12 cellular contexts compared by ENCODE assay signal in genomic region chr19:46935066-46935663, GRCh38.
DNase-seq lines count a peak whose midpoint lies in the region; ATAC-seq and TF ChIP-seq lines count a peak whose summit lies in the region.
"Had no signal": no experiment of that assay in that cellular context is flagged by ENCODE, and none has a peak within 500 bp of the region (broad histone marks: within the 10 kb centered on the region; RNA-seq: fewer than 3 reads in every experiment).

No MANE protein-coding gene starts in this region.

- H4K20me1 ChIP-seq in OCI-LY7 (ENCODE audit: insufficient read depth, low read length) = no peaks in the 10 kb centered on the region

- H3K9me3 Mint-ChIP-seq in activated CD4-positive, alpha-beta T cell treated with anti-CD3 and anti-CD28 coated beads, Interleukin-2, amount 10 ng/mL, durations not matched to agents 7 days and 5 days = no peaks in the 10 kb centered on the region
- H3K9me3 Mint-ChIP-seq in stimulated activated memory B cell treated with anti-CD40 and anti-IgM and Interleukin-4, amounts not matched to agents 10 μg/mL and 1 μg/mL and 100 μg/mL, for 72 hours = no peaks in the 10 kb centered on the region

- peak overlapping the region; percentile 30 for H3K4me3 ChIP-seq in OCI-LY7 (ENCODE audit: low read depth, low read length, poor library complexity, severe bottlenecking)
- H3K4me3 ChIP-seq in brain microvascular endothelial cell (ENCODE audit: low read depth, low read length) = no peak overlapping the region
- H3K4me3 ChIP-seq: esophagus muscularis mucosa had no signal

- peak overlapping the region; percentile 60 for H3K27ac ChIP-seq in OCI-LY7 (ENCODE audit: low read depth, low read length, poor library complexity, severe bottlenecking)
- no peak overlapping the region for H3K27ac ChIP-seq in brain microvascular endothelial cell
- H3K27ac ChIP-seq: esophagus muscularis mucosa had no signal

- H3K9me2 ChIP-seq in OCI-LY7 (ENCODE audit: insufficient read depth, low read length) = no peaks in the 10 kb centered on the region
- H3K9me2 ChIP-seq: SK-N-SH had no signal

- H3K4me1 ChIP-seq in OCI-LY7 (ENCODE audit: insufficient read depth, low read length, poor library complexity, severe bottlenecking) = peaks cover 21% of the 10 kb centered on the region

- H3K27ac Mint-ChIP-seq in activated CD4-positive, alpha-beta T cell treated with anti-CD3 and anti-CD28 coated beads, Interleukin-2, amount 10 ng/mL, durations not matched to agents 7 days and 5 days = peak overlapping the region; percentile 46
- H3K27ac Mint-ChIP-seq in stimulated activated memory B cell treated with anti-CD40 and anti-IgM and Interleukin-4, amounts not matched to agents 10 μg/mL and 1 μg/mL and 100 μg/mL, for 72 hours = peak overlapping the region; percentile 65

- CTCF ChIA-PET in activated CD4-positive, alpha-beta T cell treated with anti-CD3 and anti-CD28 coated beads, Interleukin-2, amount 10 ng/mL, durations not matched to agents 7 days and 5 days (lab: Charles Lee) = interaction anchor here (0.8 kb wide), 1 partner anchor 79 kb away, joined by 3 read pairs; no protein-coding TSS in a partner anchor
- CTCF ChIA-PET in OCI-LY7 (lab: Charles Lee; ENCODE audit: unreplicated experiment) = no interaction called here

- no peaks in the 10 kb centered on the region for H3K27me3 ChIP-seq in brain microvascular endothelial cell (replicated peaks)
- H3K27me3 ChIP-seq: esophagus muscularis mucosa had no signal

- no TSS peak for BruUV-seq in OCI-LY7 (replicated peaks; lab: Mats Ljungman, UMichigan)

- no peaks in the 10 kb centered on the region for H3K27me3 Mint-ChIP-seq in activated CD4-positive, alpha-beta T cell treated with anti-CD3 and anti-CD28 coated beads, Interleukin-2, amount 10 ng/mL, durations not matched to agents 7 days and 5 days
- H3K27me3 Mint-ChIP-seq in stimulated activated memory B cell treated with anti-CD40 and anti-IgM and Interleukin-4, amounts not matched to agents 10 μg/mL and 1 μg/mL and 100 μg/mL, for 72 hours = no peaks in the 10 kb centered on the region

- H3K4me2 ChIP-seq in OCI-LY7 (ENCODE audit: low read length) = peak overlapping the region; percentile 64
- H3K4me2 ChIP-seq: SK-N-SH had no signal

- peak overlapping the region; percentile 9 for H3K4me3 Mint-ChIP-seq in activated CD4-positive, alpha-beta T cell treated with anti-CD3 and anti-CD28 coated beads, Interleukin-2, amount 10 ng/mL, durations not matched to agents 7 days and 5 days
- no peak overlapping the region for H3K4me3 Mint-ChIP-seq in stimulated activated memory B cell treated with anti-CD40 and anti-IgM and Interleukin-4, amounts not matched to agents 10 μg/mL and 1 μg/mL and 100 μg/mL, for 72 hours

- in situ Hi-C loops in brain microvascular endothelial cell (cut with HindIII; ENCODE audit: low pct_ligation_motif_present, low sequenced_read_pairs) = no loop called here

- H3K36me3 ChIP-seq in OCI-LY7 (ENCODE audit: insufficient read depth, low read length) (peaks cover 20% of the 10 kb centered on the region), brain microvascular endothelial cell (replicated peaks) (peaks cover 8% of the 10 kb centered on the region)

- H3K9me3 ChIP-seq in OCI-LY7 (ENCODE audit: low read length) = no peaks in the 10 kb centered on the region
- H3K9me3 ChIP-seq: esophagus muscularis mucosa, SK-N-SH had no signal

- intact Hi-C loops in OCI-LY7 (cut with micrococcal nuclease; ENCODE audit: unreplicated experiment) = no loop called here

- no peak for ATAC-seq in stimulated activated memory B cell treated with anti-CD40 and anti-IgM and Interleukin-4, amounts not matched to agents 10 μg/mL and 1 μg/mL and 100 μg/mL, for 72 hours

- H3K79me2 ChIP-seq in OCI-LY7 (ENCODE audit: insufficient read depth, low read depth, low read length) = peaks cover 58% of the 10 kb centered on the region

- TF ChIP-seq CTCF in OCI-LY7 (conservative IDR thresholded peaks at IDR 0.05; ENCODE audit: low read length) (no peak), brain microvascular endothelial cell (IDR thresholded peaks at IDR 0.05; ENCODE audit: low read depth, low read length, missing control alignments) (no peak)

- DNase-seq in activated CD4-positive, alpha-beta T cell treated with anti-CD3 and anti-CD28 coated beads, Interleukin-2, amount 10 ng/mL, durations not matched to agents 7 days and 5 days = no peak
- no peak for DNase-seq in activated CD4-positive, alpha-beta T cell treated with anti-CD3 and anti-CD28 coated beads for 1 hour
- DNase-seq in OCI-LY7 (ENCODE audit: low spot score) (peak; percentile 43), HuH-7 (ENCODE audit: low spot score) (no peak), RKO (ENCODE audit: low spot score) (no peak), brain microvascular endothelial cell (no peak)
- peak; percentile 49 for DNase-seq in central memory CD4-positive, alpha-beta T cell
- DNase-seq: Karpas-422, NCI-H345, SK-N-SH had no signal

- H2AFZ ChIP-seq in OCI-LY7 (ENCODE audit: low read length) = peak overlapping the region; percentile 10; the same call in 1 of the 2 replicates

- peaks cover 38% of the 10 kb centered on the region for H3K4me1 Mint-ChIP-seq in activated CD4-positive, alpha-beta T cell treated with anti-CD3 and anti-CD28 coated beads, Interleukin-2, amount 10 ng/mL, durations not matched to agents 7 days and 5 days
- peaks cover 30% of the 10 kb centered on the region for H3K4me1 Mint-ChIP-seq in stimulated activated memory B cell treated with anti-CD40 and anti-IgM and Interleukin-4, amounts not matched to agents 10 μg/mL and 1 μg/mL and 100 μg/mL, for 72 hours

- POLR2A ChIA-PET in activated CD4-positive, alpha-beta T cell treated with anti-CD3 and anti-CD28 coated beads, Interleukin-2, amount 10 ng/mL, durations not matched to agents 7 days and 5 days (lab: Charles Lee) = no interaction called here
- POLR2A ChIA-PET in OCI-LY7 (lab: Charles Lee) = no interaction called here

- H3K36me3 Mint-ChIP-seq in activated CD4-positive, alpha-beta T cell treated with anti-CD3 and anti-CD28 coated beads, Interleukin-2, amount 10 ng/mL, durations not matched to agents 7 days and 5 days (ENCODE audit: low read depth) = peaks cover 10% of the 10 kb centered on the region
- peaks cover 18% of the 10 kb centered on the region for H3K36me3 Mint-ChIP-seq in stimulated activated memory B cell treated with anti-CD40 and anti-IgM and Interleukin-4, amounts not matched to agents 10 μg/mL and 1 μg/mL and 100 μg/mL, for 72 hours

Comparison
In these comparisons a context has a peak if more than half of its experiments do, and no peak if none do; other contexts are left out.
1. DNase-seq: peak in OCI-LY7 (single experiment) and central memory CD4-positive, alpha-beta T cell (single experiment); none in activated CD4-positive, alpha-beta T cell treated with anti-CD3 and anti-CD28 coated beads, Interleukin-2, amount 10 ng/mL, durations not matched to agents 7 days and 5 days (single experiment), activated CD4-positive, alpha-beta T cell treated with anti-CD3 and anti-CD28 coated beads for 1 hour (single experiment), HuH-7 (single experiment), RKO (single experiment) and brain microvascular endothelial cell (single experiment).